ENCODE assay signal across 9 cellular contexts in the genomic region with DNA sequence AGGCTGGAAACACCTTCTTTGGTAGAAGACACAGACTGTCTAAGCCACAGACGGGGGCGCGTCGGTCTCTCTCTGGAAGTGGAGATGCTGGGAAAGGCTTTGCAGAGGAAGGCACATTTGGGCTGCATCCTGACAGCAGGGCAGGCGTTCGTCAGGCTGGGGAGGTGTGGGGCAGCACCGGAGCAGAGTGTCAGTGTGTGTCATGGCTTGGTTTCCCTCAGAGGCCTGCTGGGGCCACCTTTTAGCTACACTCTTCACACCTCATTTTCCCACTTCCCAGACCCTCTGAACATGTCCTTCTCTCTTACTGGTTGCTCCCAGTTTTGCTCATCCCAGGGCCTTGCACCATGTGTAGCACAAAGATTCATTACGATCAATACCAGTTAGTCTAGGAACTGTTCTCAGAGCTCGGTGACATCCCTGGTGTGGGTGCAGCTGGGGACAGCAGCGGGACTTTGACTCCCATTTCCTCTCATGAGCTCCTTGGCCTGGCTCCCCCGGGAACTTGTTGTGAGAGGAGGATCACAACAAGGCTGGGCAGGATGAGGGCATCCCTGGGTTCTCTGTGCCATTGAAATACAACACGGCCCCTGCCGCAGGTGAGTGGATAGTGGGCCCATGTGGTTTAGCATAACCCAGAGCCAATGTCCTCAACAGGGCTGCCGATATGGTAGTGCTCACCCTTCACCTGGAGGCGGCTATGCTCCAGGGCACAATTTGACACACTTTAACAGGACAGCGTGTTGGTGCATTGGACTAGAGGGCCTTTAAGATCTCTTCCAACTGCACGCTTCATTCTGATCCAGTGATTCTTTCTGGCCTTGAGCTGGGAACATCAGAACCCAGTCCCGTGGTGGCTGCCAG. TPM values are rescaled to one million over a fixed set of nuclear protein-coding genes. Genes with fewer than 3 reads are reported as not detected.
DNase-seq lines count a peak whose midpoint lies in the region; ATAC-seq and TF ChIP-seq lines count a peak whose summit lies in the region.
"Had no signal": no experiment of that assay in that cellular context is flagged by ENCODE, and none has a peak within 500 bp of the region (broad histone marks: within the 10 kb centered on the region; RNA-seq: fewer than 3 reads in every experiment).

No MANE protein-coding gene starts in this region.

- H3K27ac Mint-ChIP-seq in naive thymus-derived CD8-positive, alpha-beta T cell: peak overlapping the region; percentile 93 to 100 (median 98)

- H3K79me2 ChIP-seq in KMS-11 (ENCODE audit: insufficient read depth, low read depth): no peaks in the 10 kb centered on the region

- ATAC-seq in GM18519 (IDR thresholded peaks at IDR 0.05; ENCODE audit: low FRiP score, unreplicated experiment): peak; percentile 17
- peak; percentile 29 for ATAC-seq in GM21723 (IDR thresholded peaks at IDR 0.05; ENCODE audit: unreplicated experiment)
- ATAC-seq in naive thymus-derived CD8-positive, alpha-beta T cell: peak in 1 of 2 donors; percentile 5
- ATAC-seq in GM21526 (IDR thresholded peaks at IDR 0.05; ENCODE audit: low FRiP score, unreplicated experiment): no peak

- H3K36me3 Mint-ChIP-seq in naive thymus-derived CD8-positive, alpha-beta T cell: no peaks in the 10 kb centered on the region

- H3K4me3 ChIP-seq in KMS-11 (IDR thresholded peaks at IDR 0.05; ENCODE audit: insufficient read depth, low read depth, low read length): no peak overlapping the region
- H3K4me3 ChIP-seq: mucosa of descending colon had no signal

- no peaks in the 10 kb centered on the region for H3K27me3 Mint-ChIP-seq in naive thymus-derived CD8-positive, alpha-beta T cell

- peak in 1 of 10 donors; percentile 60 for DNase-seq in naive thymus-derived CD8-positive, alpha-beta T cell
- DNase-seq in EL (no peak), D341Med (ENCODE audit: low spot score) (no peak)

- no peak for TF ChIP-seq CTCF in KMS-11 (conservative IDR thresholded peaks at IDR 0.05; ENCODE audit: low read depth, low read length)

- H3K4me3 Mint-ChIP-seq in naive thymus-derived CD8-positive, alpha-beta T cell: peak overlapping the region; percentile 67 to 90 (median 85)

- H3K9ac ChIP-seq in KMS-11: no peak overlapping the region

- H2AFZ ChIP-seq in KMS-11 (ENCODE audit: low read depth): peak overlapping the region; percentile 42; the same call in 1 of the 2 replicates

- H3K4me1 Mint-ChIP-seq in naive thymus-derived CD8-positive, alpha-beta T cell: peaks cover 34 to 81% (median 80%) of the 10 kb centered on the region in 4 donors

- peaks cover 21% of the 10 kb centered on the region for H3K4me1 ChIP-seq in KMS-11 (ENCODE audit: low read depth, poor library complexity, severe bottlenecking)

- no peaks in the 10 kb centered on the region for H3K27me3 ChIP-seq in KMS-11 (ENCODE audit: insufficient read depth, low read depth)

- POLR2A ChIA-PET in naive thymus-derived CD8-positive, alpha-beta T cell (lab: Charles Lee): interaction anchor here (0.7 to 31.1 kb wide), 22 partner anchors 10 to 308 kb away, joined by 3 to 2269 read pairs (median 6); partner anchors contain the start of genes CCR7, SMARCE1 and TOP2A

- no peaks in the 10 kb centered on the region for H3K36me3 ChIP-seq in KMS-11 (ENCODE audit: insufficient read depth)

- no peak overlapping the region for H3K27ac ChIP-seq in KMS-11
- H3K27ac ChIP-seq: HL-60 had no signal

- H4K20me1 ChIP-seq in KMS-11 (ENCODE audit: insufficient read depth): no peaks in the 10 kb centered on the region

- H3K9me3 Mint-ChIP-seq in naive thymus-derived CD8-positive, alpha-beta T cell: no peaks in the 10 kb centered on the region

- H3K4me2 ChIP-seq in KMS-11: peak overlapping the region; percentile 54; the same call in 1 of the 2 replicates

RNA-seq across cellular contexts. Expression of gene SMARCE1, which starts 33.0 kb away (rescaled TPM):
- 100 to 1,000 TPM in 1 of 2 experiments, 10 to 100 TPM in 1; 97.5 to 108 TPM for total RNA-seq in naive thymus-derived CD8-positive, alpha-beta T cell
- polyA plus RNA-seq in naive thymus-derived CD8-positive, alpha-beta T cell: 100 to 1,000 TPM; 195 to 229 (median 220) TPM

RNA-seq across cellular contexts. Expression of gene CCR7, which starts 49.4 kb away (rescaled TPM):
- 100 to 1,000 TPM; 571 to 574 TPM for total RNA-seq in naive thymus-derived CD8-positive, alpha-beta T cell
- polyA plus RNA-seq in naive thymus-derived CD8-positive, alpha-beta T cell: 1,000 to 10,000 TPM in 2 of 3 donors, 100 to 1,000 TPM in 1; 897 to 2,008 (median 1,531) TPM

RNA-seq across cellular contexts. Expression of gene KRT222, which starts 50.3 kb away (rescaled TPM):
- not detected for total RNA-seq in naive thymus-derived CD8-positive, alpha-beta T cell
- polyA plus RNA-seq in naive thymus-derived CD8-positive, alpha-beta T cell: under 1 TPM in 1 of 3 donors, not detected in 2; 0.09 TPM
